Comparison of ENCODE assay signal across 20 cellular contexts in genomic region chr3:137582484-137582883, GRCh38.
DNase-seq lines count a peak whose midpoint lies in the region; ATAC-seq lines count a peak whose summit lies in the region.
"Had no signal": no experiment of that assay in that cellular context is flagged by ENCODE, and none has a peak within 500 bp of the region (broad histone marks: within the 10 kb centered on the region; RNA-seq: fewer than 3 reads in every experiment).

No MANE protein-coding gene starts in this region.

- peak; percentile 26 for DNase-seq in H7
- peak; percentile 89 for DNase-seq in NCI-H82 treated with DMSO at 0.1 percent for 48 hours (lab: John Stamatoyannopoulos, UW; ENCODE audit: unreplicated experiment)
- DNase-seq in iPS DF 19.7 (ENCODE audit: low read depth, low spot score): peak; percentile 65
- peak; percentile 37 for DNase-seq in mesendoderm
- no peak for DNase-seq in MV-4-11 (lab: John Stamatoyannopoulos, UW)
- DNase-seq in activated naive CD4-positive, alpha-beta T cell treated with anti-CD3 and anti-CD28 coated beads, Interleukin-2, amount 50 U/mL, for 72 hours (ENCODE audit: low spot score in 2 of 2): no peak
- DNase-seq: Caco-2; CD4-positive, alpha-beta T cell; EL; KBM-7; NCI-H1417 treated with DMSO at 0.1 percent for 48 hours; NCI-H187 treated with DMSO at 0.1 percent for 48 hours; NCI-H226; NCI-H526; Peyer's patch had no signal

- H3K4me2 ChIP-seq in mesendoderm (ENCODE audit: low read length): no peak overlapping the region
- H3K4me2 ChIP-seq: A549 had no signal

- WGBS in mesendoderm (ENCODE audit: extremely low coverage, insufficient coverage, low lambda C conversion rate): no CpG with 5 or more reads among the region's 1 CpG

- H3K27ac Mint-ChIP-seq in activated naive CD4-positive, alpha-beta T cell treated with anti-CD3 and anti-CD28 coated beads, Interleukin-2, amount 50 U/mL, for 72 hours: no peak overlapping the region
- H3K27ac Mint-ChIP-seq: CD4-positive, alpha-beta T cell had no signal

- H3K27ac ChIP-seq in mesendoderm (ENCODE audit: low read depth, low read length): no peak overlapping the region
- H3K27ac ChIP-seq: A549, Peyer's patch, SJSA1 had no signal

- H3K79me2 ChIP-seq in mesendoderm (ENCODE audit: control insufficient read depth, insufficient read depth, low read length): no peaks in the 10 kb centered on the region

- H3K18ac ChIP-seq in mesendoderm (ENCODE audit: low read length): no peak overlapping the region

- H3K23ac ChIP-seq in mesendoderm (ENCODE audit: low read length): no peak overlapping the region

- no peak overlapping the region for H3K9ac ChIP-seq in mesendoderm (ENCODE audit: low read length)

- H2AK5ac ChIP-seq in mesendoderm (ENCODE audit: low read length): no peak overlapping the region

- no peak overlapping the region for H3K4ac ChIP-seq in mesendoderm (ENCODE audit: low read depth, low read length)

- no peak overlapping the region for H2BK15ac ChIP-seq in mesendoderm (replicated peaks; ENCODE audit: low read depth)

- no peaks in the 10 kb centered on the region for H3K36me3 Mint-ChIP-seq in activated naive CD4-positive, alpha-beta T cell treated with anti-CD3 and anti-CD28 coated beads, Interleukin-2, amount 50 U/mL, for 72 hours

- no peak overlapping the region for H2BK120ac ChIP-seq in mesendoderm (ENCODE audit: low read depth, low read length)

- H3K36me3 ChIP-seq in H7 (replicated peaks; ENCODE audit: control insufficient read depth, insufficient read depth, low read length) (no peaks in the 10 kb centered on the region), mesendoderm (ENCODE audit: control insufficient read depth, insufficient read depth, low read length) (no peaks in the 10 kb centered on the region)
- H3K36me3 ChIP-seq: Peyer's patch, SJSA1 had no signal

- H2BK5ac ChIP-seq in mesendoderm (ENCODE audit: low read length): no peak overlapping the region

- ATAC-seq in activated naive CD4-positive, alpha-beta T cell treated with anti-CD3 and anti-CD28 coated beads, Interleukin-2, amount 50 U/mL, for 72 hours: no peak
- ATAC-seq in HG02973 (IDR thresholded peaks at IDR 0.05; ENCODE audit: unreplicated experiment) (no peak), HG02759 (IDR thresholded peaks at IDR 0.05; ENCODE audit: unreplicated experiment) (no peak)
- ATAC-seq: A549, HepG2 had no signal

- no peak overlapping the region for H4K8ac ChIP-seq in mesendoderm (ENCODE audit: low read depth, low read length)

- H3K4me3 ChIP-seq in H7 (ENCODE audit: insufficient read depth, low read depth, low read length) (no peak overlapping the region), mesendoderm (ENCODE audit: low read length) (no peak overlapping the region)
- H3K4me3 ChIP-seq: A549, Peyer's patch, SJSA1 had no signal

- peaks cover 24 to 28% of the 10 kb centered on the region in 2 donors for H3K9me3 Mint-ChIP-seq in activated naive CD4-positive, alpha-beta T cell treated with anti-CD3 and anti-CD28 coated beads, Interleukin-2, amount 50 U/mL, for 72 hours

- no peak overlapping the region for H3K56ac ChIP-seq in mesendoderm (ENCODE audit: low read length)

- peaks cover 2% of the 10 kb centered on the region for H3K4me1 ChIP-seq in mesendoderm (ENCODE audit: control insufficient read depth, low read depth, low read length)
- H3K4me1 ChIP-seq: A549, Caco-2, Peyer's patch, SJSA1 had no signal

- H3K27me3 ChIP-seq in H7 (ENCODE audit: control insufficient read depth, insufficient read depth, low read length): no peaks in the 10 kb centered on the region
- H3K27me3 ChIP-seq in mesendoderm (ENCODE audit: insufficient read depth, low read length, poor library complexity): no peaks in the 10 kb centered on the region
- H3K27me3 ChIP-seq: Peyer's patch had no signal

- no peaks in the 10 kb centered on the region for H3K79me1 ChIP-seq in mesendoderm (ENCODE audit: low read length)

- no peak overlapping the region for H4K5ac ChIP-seq in mesendoderm (ENCODE audit: low read length)

Comparison
In these comparisons a context has a peak if more than half of its experiments do, and no peak if none do; other contexts are left out.
1. DNase-seq: peak in H7 (single experiment), NCI-H82 treated with DMSO at 0.1 percent for 48 hours (single experiment), iPS DF 19.7 (single experiment) and mesendoderm (single experiment); none in MV-4-11 (single experiment) and activated naive CD4-positive, alpha-beta T cell treated with anti-CD3 and anti-CD28 coated beads, Interleukin-2, amount 50 U/mL, for 72 hours (0 of 2).